In genomic region chr2:88187927-88188326, GRCh38 we compare ENCODE assay signal across 14 cellular contexts. TPM values are rescaled to one million over a fixed set of nuclear protein-coding genes. Genes with fewer than 3 reads are reported as not detected.
A peak's percentile ranks its signal among the peaks of the same experiment; 100 is the strongest.
DNase-seq lines count a peak whose midpoint lies in the region; ATAC-seq and TF ChIP-seq lines count a peak whose summit lies in the region.
"Had no signal": no experiment of that assay in that cellular context is flagged by ENCODE, and none has a peak within 500 bp of the region (broad histone marks: within the 10 kb centered on the region; RNA-seq: fewer than 3 reads in every experiment).

No MANE protein-coding gene starts in this region.

- DNase-seq in A673 (ENCODE audit: low spot score) (peak; percentile 33), SIG-M5 treated with dmso at 0.1 percent for 504 hours (lab: John Stamatoyannopoulos, UW; ENCODE audit: unreplicated experiment) (no peak), hypothalamus (lab: John Stamatoyannopoulos, UW) (no peak), globus pallidus (ENCODE audit: low spot score) (no peak)
- DNase-seq: activated CD4-positive, alpha-beta memory T cell treated with anti-CD3 and anti-CD28 coated beads for 36 hours; CD8-positive, alpha-beta memory T cell; effector CD8-positive, alpha-beta T cell; natural killer cell; NCI-H1694 had no signal

- H3K9ac ChIP-seq in OCI-LY3 (ENCODE audit: low read length) = no peak overlapping the region

- H3K4me3 ChIP-seq in A673 (ENCODE audit: low read depth, low read length, poor library complexity, severe bottlenecking) (no peak overlapping the region), OCI-LY3 (ENCODE audit: low read length) (no peak overlapping the region)
- H3K4me3 ChIP-seq: skin epidermis had no signal

- POLR2A ChIA-PET in A673 (lab: Charles Lee; ENCODE audit: low non-redundant PET) = no interaction called here

- H3K79me2 ChIP-seq in OCI-LY3 (ENCODE audit: low read length) = no peaks in the 10 kb centered on the region

- TF ChIP-seq CTCF in A673 (conservative IDR thresholded peaks at IDR 0.05; ENCODE audit: low read depth, low read length) (peak; percentile 55), GM12874 (IDR thresholded peaks at IDR 0.05; ENCODE audit: insufficient read depth, low read depth, low read length) (peak; percentile 52), OCI-LY3 (IDR thresholded peaks at IDR 0.05; ENCODE audit: low read depth, low read length) (peak; percentile 26; the same call in 1 of the 2 replicates)

- H3K36me3 ChIP-seq in A673 (ENCODE audit: insufficient read depth, low read length, poor library complexity, severe bottlenecking) (no peaks in the 10 kb centered on the region), OCI-LY3 (replicated peaks; ENCODE audit: low read depth, low read length) (no peaks in the 10 kb centered on the region)

- H2AFZ ChIP-seq in OCI-LY3 (ENCODE audit: low read depth, low read length) = no peak overlapping the region

- ATAC-seq in esophagus mucosa (peak; percentile 79), HG03095 (IDR thresholded peaks at IDR 0.05; ENCODE audit: unreplicated experiment) (no peak)
- ATAC-seq: natural killer cell had no signal

- no peaks in the 10 kb centered on the region for H3K9me3 ChIP-seq in A673 (ENCODE audit: low read depth, low read length, poor library complexity, severe bottlenecking)
- H3K9me3 ChIP-seq in OCI-LY3 (ENCODE audit: insufficient read depth, low read length) = no peaks in the 10 kb centered on the region

- CTCF ChIA-PET in A673 (lab: Charles Lee) = interaction anchor here (0.7 kb wide), 1 partner anchor 77 kb away, joined by 3 read pairs; no protein-coding TSS in a partner anchor

- no peak overlapping the region for H3K4me2 ChIP-seq in OCI-LY3 (ENCODE audit: low read length)

- H4K20me1 ChIP-seq in OCI-LY3 (ENCODE audit: insufficient read depth, low read length) = no peaks in the 10 kb centered on the region

- H3K4me1 ChIP-seq in A673 (ENCODE audit: insufficient read depth, low read length, poor library complexity, severe bottlenecking) (no peaks in the 10 kb centered on the region), OCI-LY3 (ENCODE audit: low read length) (peaks cover 7% of the 10 kb centered on the region; the same call in 1 of the 2 replicates)

- intact Hi-C loops in A673 (cut with micrococcal nuclease; ENCODE audit: unreplicated experiment) = no loop called here

- no peaks in the 10 kb centered on the region for H3K27me3 ChIP-seq in A673 (replicated peaks; ENCODE audit: insufficient read depth, low read depth, low read length, poor library complexity)
- no peaks in the 10 kb centered on the region for H3K27me3 ChIP-seq in OCI-LY3 (ENCODE audit: low read depth, low read length)

- no TSS peak for BruUV-seq in A673 (replicated peaks; lab: Mats Ljungman, UMichigan)

- no peak overlapping the region for H3K27ac ChIP-seq in A673 (ENCODE audit: low read depth, low read length, poor library complexity, severe bottlenecking)
- H3K27ac ChIP-seq in OCI-LY3 (ENCODE audit: low read length) = no peak overlapping the region
- H3K27ac ChIP-seq: skin epidermis had no signal

RNA-seq across cellular contexts. Expression of gene THNSL2, which starts 17.8 kb away (rescaled TPM):
- not detected in 2 replicates for total RNA-seq in A673 (2021)
- total RNA-seq in esophagus mucosa = 6.5 TPM
